In the genomic region with DNA sequence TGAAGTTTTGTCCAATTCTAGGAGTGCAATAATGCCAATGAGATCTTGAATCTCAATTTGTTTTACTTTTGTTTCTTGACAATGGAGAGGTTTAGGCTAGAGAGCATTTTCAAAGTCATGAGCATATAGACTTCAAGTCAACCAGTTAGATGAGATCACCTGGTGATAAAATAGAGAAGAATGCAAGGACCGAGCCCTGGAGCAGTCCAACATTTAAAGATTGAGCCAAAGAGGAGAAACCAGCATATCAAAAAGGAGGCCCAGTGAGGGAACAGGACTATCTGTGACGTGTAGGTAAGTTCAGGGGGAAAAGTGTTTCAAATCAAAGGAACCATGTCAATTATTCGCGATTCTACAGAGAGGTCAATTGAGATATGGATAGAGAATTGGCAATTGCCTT, we compare ENCODE assay signal across 18 cellular contexts. TPM values are rescaled to one million over a fixed set of nuclear protein-coding genes. Genes with fewer than 3 reads are reported as not detected.
A peak's percentile ranks its signal among the peaks of the same experiment; 100 is the strongest.
DNase-seq lines count a peak whose midpoint lies in the region; ATAC-seq, FAIRE-seq and TF ChIP-seq lines count a peak whose summit lies in the region.
"Had no signal": no experiment of that assay in that cellular context is flagged by ENCODE, and none has a peak within 500 bp of the region (broad histone marks: within the 10 kb centered on the region; RNA-seq: fewer than 3 reads in every experiment).

No MANE protein-coding gene starts in this region.

- H2AFZ ChIP-seq in DND-41 (ENCODE audit: low read depth, low read length): peak overlapping the region; percentile 39; the same call in 1 of the 2 replicates
- H2AFZ ChIP-seq in K562 (ENCODE audit: low read depth, low read length): peak overlapping the region; percentile 96; the same call in 1 of the 2 replicates
- no peak overlapping the region for H2AFZ ChIP-seq in neural progenitor cell (replicated peaks)

- H3K9me1 ChIP-seq in K562 (ENCODE audit: control insufficient read depth, insufficient read depth, low read length): no peaks in the 10 kb centered on the region

- no peak for TF ChIP-seq POLR2A in K562 (conservative IDR thresholded peaks at IDR 0.05)

- POLR2A ChIA-PET in K562 (lab: Yijun Ruan, JAX): no interaction called here

- H3K27ac ChIP-seq in DND-41 (ENCODE audit: low read length) (no peak overlapping the region), K562 (ENCODE audit: extremely low read depth, low read depth, low read length) (no peak overlapping the region), neural progenitor cell (no peak overlapping the region)
- H3K27ac ChIP-seq: prostate gland, skin epidermis had no signal

- 0 out of 2 replicates have a peak overlapping the region, but pooled peaks have one; percentile 0 for H3K27ac Mint-ChIP-seq in HFFc6
- H3K27ac Mint-ChIP-seq in neural progenitor cell: no peak overlapping the region

- no peak for TF ChIP-seq EP300 in K562 (IDR thresholded peaks at IDR 0.05; ENCODE audit: low read length)

- intact Hi-C loops in K562 (cut with micrococcal nuclease): loop anchor here (5.0 to 10.0 kb wide), 2 partner anchors 102 to 170 kb away; no protein-coding TSS in a partner anchor

- no peak overlapping the region for H3K9ac ChIP-seq in DND-41 (ENCODE audit: low read depth, low read length)
- no peak overlapping the region for H3K9ac ChIP-seq in K562 (ENCODE audit: insufficient read depth in 1 of 2, low read depth in 2 of 2, low read length in 2 of 2)
- H3K9ac ChIP-seq in neural progenitor cell: no peak overlapping the region

- peak; percentile 15 for FAIRE-seq in K562 (lab: Jason Lieb, UNC)

- H3K4me1 ChIP-seq in DND-41 (ENCODE audit: insufficient read depth, low read length) (peaks cover 25% of the 10 kb centered on the region), K562 (replicated peaks in 1 of 2; ENCODE audit: control insufficient read depth in 2 of 2, insufficient read depth in 2 of 2, low read length in 2 of 2) (peaks cover 6 to 14% of the 10 kb centered on the region in 2 experiments; a peak in 3 of 5 replicates), neural progenitor cell (peaks cover 29% of the 10 kb centered on the region)

- DNase-seq in DND-41 (no peak), HFFc6 (no peak), K562 (ENCODE audit: extremely low read depth in 1 of 4, low spot score in 3 of 4) (no peak), neural progenitor cell (ENCODE audit: low spot score) (no peak), hepatic stellate cell (ENCODE audit: low spot score) (no peak), HK-2 (ENCODE audit: unreplicated experiment) (no peak)
- DNase-seq: activated CD4-positive, CD25-positive, alpha-beta regulatory T cell; amygdala; effector CD4-positive, alpha-beta T cell; MM.1S; NCI-H187; NCI-H446; Right ventricle myocardium superior; stimulated activated CD4-positive, alpha-beta T cell treated with anti-CD3 and anti-CD28 coated beads, Interleukin-4, amount 100 ng/mL, for 1 hour; substantia nigra had no signal

- no peak overlapping the region; the same call in 1 of the 2 replicates for H3K4me3 Mint-ChIP-seq in HFFc6
- H3K4me3 Mint-ChIP-seq in neural progenitor cell: peak overlapping the region; percentile 72

- no peak overlapping the region for H3K4me2 ChIP-seq in DND-41 (ENCODE audit: insufficient read depth, low read length)
- no peak overlapping the region for H3K4me2 ChIP-seq in K562 (ENCODE audit: insufficient read depth, low read length)
- no peak overlapping the region for H3K4me2 ChIP-seq in neural progenitor cell

- peaks cover 44% of the 10 kb centered on the region for H3K4me1 Mint-ChIP-seq in HFFc6 (ENCODE audit: low read depth)
- peaks cover 29% of the 10 kb centered on the region for H3K4me1 Mint-ChIP-seq in neural progenitor cell

- peaks cover under 1% of the 10 kb centered on the region; the same call in 1 of the 2 replicates for H3K27me3 Mint-ChIP-seq in HFFc6 (ENCODE audit: insufficient read depth)
- no peaks in the 10 kb centered on the region for H3K27me3 Mint-ChIP-seq in neural progenitor cell (ENCODE audit: insufficient read depth, low read depth)

- peaks cover 21% of the 10 kb centered on the region for H3F3A ChIP-seq in neural progenitor cell (ENCODE audit: low read depth)

- TF ChIP-seq CTCF in DND-41 (IDR thresholded peaks at IDR 0.05; ENCODE audit: borderline replicate concordance, extremely low read depth, low read length, poor library complexity, severe bottlenecking) (no peak), HFFc6 (IDR thresholded peaks at IDR 0.05) (no peak), K562 (IDR thresholded peaks at IDR 0.05 in 2 of 3, conservative IDR thresholded peaks at IDR 0.05 in 1 of 3; ENCODE audit: insufficient read depth in 2 of 3, low read depth in 1 of 3, low read length in 3 of 3) (no peak), neural progenitor cell (IDR thresholded peaks at IDR 0.05) (no peak)

- 81% methylated on average over 3 of the region's 4 CpGs for WGBS in K562 (ENCODE audit: insufficient coverage, low coverage, missing lambda C conversion rate)

- CTCF ChIA-PET in K562 (lab: Yijun Ruan, JAX; ENCODE audit: low intra/inter-chr PET ratio): no interaction called here

- in situ Hi-C loops in K562 (cut with MboI): no loop called here

- H3K36me3 Mint-ChIP-seq in HFFc6 (ENCODE audit: low read depth) (no peaks in the 10 kb centered on the region), neural progenitor cell (no peaks in the 10 kb centered on the region)

- H3K79me2 ChIP-seq in DND-41 (ENCODE audit: insufficient read depth, low read length): peaks cover 33% of the 10 kb centered on the region
- H3K79me2 ChIP-seq in K562 (ENCODE audit: control insufficient read depth, insufficient read depth, low read length): peaks cover 33% of the 10 kb centered on the region
- peaks cover 32% of the 10 kb centered on the region for H3K79me2 ChIP-seq in neural progenitor cell (ENCODE audit: low read depth)

- H3K4me3 ChIP-seq in DND-41 (ENCODE audit: low read depth in 1 of 2, low read length in 2 of 2) (no peak overlapping the region), K562 (no peak overlapping the region), neural progenitor cell (no peak overlapping the region)
- H3K4me3 ChIP-seq: prostate gland, skin epidermis had no signal

- H3K9me3 ChIP-seq in DND-41 (ENCODE audit: insufficient read depth, low read length, severe bottlenecking): no peaks in the 10 kb centered on the region
- H3K9me3 ChIP-seq in K562 (replicated peaks; ENCODE audit: control insufficient read depth, insufficient read depth, low read depth, low read length): no peaks in the 10 kb centered on the region
- H3K9me3 ChIP-seq in neural progenitor cell (ENCODE audit: low read depth): no peaks in the 10 kb centered on the region
- H3K9me3 ChIP-seq: prostate gland had no signal

- H3K36me3 ChIP-seq in DND-41 (ENCODE audit: insufficient read depth, low read length): no peaks in the 10 kb centered on the region
- no peaks in the 10 kb centered on the region for H3K36me3 ChIP-seq in K562 (ENCODE audit: control insufficient read depth, insufficient read depth, low read length)
- H3K36me3 ChIP-seq in neural progenitor cell: no peaks in the 10 kb centered on the region
- H3K36me3 ChIP-seq: prostate gland had no signal

- H4K20me1 ChIP-seq in DND-41 (ENCODE audit: insufficient read depth, low read length): peaks cover 21% of the 10 kb centered on the region
- no peaks in the 10 kb centered on the region; the same call in 1 of the 2 replicates for H4K20me1 ChIP-seq in K562 (replicated peaks; ENCODE audit: control insufficient read depth, insufficient read depth, low read length)
- peaks cover 26% of the 10 kb centered on the region for H4K20me1 ChIP-seq in neural progenitor cell (ENCODE audit: low read depth)

- ATAC-seq in DND-41 (ENCODE audit: insufficient read depth, low read depth) (no peak), K562 (no peak), GM21576 (IDR thresholded peaks at IDR 0.05; ENCODE audit: unreplicated experiment) (no peak)

- H3K9me3 Mint-ChIP-seq in HFFc6: no peaks in the 10 kb centered on the region
- no peaks in the 10 kb centered on the region for H3K9me3 Mint-ChIP-seq in neural progenitor cell

- BruUV-seq in K562 (replicated peaks; lab: Mats Ljungman, UMichigan): no TSS peak

- TF ChIP-seq RAD21 in K562 (CRISPR knock-in tag; conservative IDR thresholded peaks at IDR 0.05 in 1 of 2, IDR thresholded peaks at IDR 0.05 in 1 of 2): no peak

- H3K27me3 ChIP-seq in DND-41 (ENCODE audit: insufficient read depth, low read length, poor library complexity) (no peaks in the 10 kb centered on the region), K562 (ENCODE audit: control insufficient read depth in 2 of 2, insufficient read depth in 2 of 2, low read length in 2 of 2) (no peaks in the 10 kb centered on the region), neural progenitor cell (no peaks in the 10 kb centered on the region)

TF ChIP-seq in K562, 482 proteins besides CTCF, POLR2A, EP300 and RAD21 (continues in another document):
- TF ChIP-seq EWSR1 (IDR thresholded peaks at IDR 0.05; ENCODE audit: borderline replicate concordance, low read depth, partially characterized antibody) (no peak), RBBP5 (IDR thresholded peaks at IDR 0.05; ENCODE audit: borderline replicate concordance, insufficient read depth, low read length, poor library complexity, severe bottlenecking) (no peak), XRCC3 (IDR thresholded peaks at IDR 0.05) (no peak), THRAP3 (IDR thresholded peaks at IDR 0.05; ENCODE audit: borderline replicate concordance) (no peak), FUS (optimal IDR thresholded peaks at IDR 0.05; ENCODE audit: low read depth, low read length) (no peak), ZEB2 (IDR thresholded peaks at IDR 0.05) (no peak), KHSRP (IDR thresholded peaks at IDR 0.05) (no peak)

RNA-seq across cellular contexts. Expression of a gene that starts 1.7 kb away (rescaled TPM):
- total RNA-seq in HFFc6 (2021; fragmentation: NEBNext Ultra II Directional; extraction: Animal tissue kit (Norgen Biotek cat#: 25700)): 10 to 100 TPM; 23.7 to 31.8 (median 27.6) TPM
- 87.2 and 162 TPM in 2 replicates for total RNA-seq in K562 (2011; cell fraction: chromatin; rRNA removed; ENCODE audit: low replicate concordance)
- total RNA-seq in K562 (2011; cell fraction: nucleolus; rRNA removed): 37.2 and 53.8 TPM in 2 replicates
- 68.6 and 73.0 TPM in 2 replicates for total RNA-seq in K562 (2011; cell fraction: nucleoplasm; rRNA removed)
- total RNA-seq in K562 (2014; rRNA removed) (19.6 and 25.4 TPM in 2 replicates), K562 (2014; rRNA removed; fragmentation: Illumina TruSeq; extraction: Trizol) (28.5 and 37.5 TPM in 2 replicates), K562 (2015; rRNA removed; fragmentation: Illumina TruSeq; extraction: Trizol) (30.4 and 31.0 TPM in 2 replicates), K562 (2021) (25.4 and 25.7 TPM in 2 replicates), neural progenitor cell (ENCODE audit: low replicate concordance) (34.6 and 48.2 TPM in 2 replicates)
- polyA plus RNA-seq in K562 (2011; rRNA removed) (47.6 and 54.0 TPM in 2 replicates), K562 (2014; fragmentation: Illumina TruSeq; extraction: Trizol) (49.3 and 59.1 TPM in 2 replicates), K562 (2014; fragmentation: Nextera tagmentation; extraction: Ambion mirVana) (10 to 100 TPM; 19.4 to 41.4 TPM), K562 (2014; rRNA removed) (18.0 and 22.9 TPM in 2 replicates)
- 49.6 and 51.8 TPM in 2 replicates for polyA plus RNA-seq in K562 (2011; cell fraction: cytosol; rRNA removed)
- 46.2 and 52.5 TPM in 2 replicates for polyA plus RNA-seq in K562 (2011; cell fraction: nucleus; rRNA removed)
- 28.4 and 34.6 TPM in 2 replicates for polyA plus RNA-seq in K562 (2012)
- polyA minus RNA-seq in K562 (2011; rRNA and poly(A)+ RNA removed): 87.9 and 90.2 TPM in 2 replicates
- polyA minus RNA-seq in K562 (2011; cell fraction: cytosol; rRNA and poly(A)+ RNA removed): 24.9 and 37.7 TPM in 2 replicates
- polyA minus RNA-seq in K562 (2011; cell fraction: nucleus; rRNA and poly(A)+ RNA removed): 51.4 and 99.6 TPM in 2 replicates
